ENCODE assay signal across 9 cellular contexts in genomic region chr19:12156254-12157058, GRCh38. TPM values are rescaled to one million over a fixed set of nuclear protein-coding genes. Genes with fewer than 3 reads are reported as not detected.
A peak's percentile ranks its signal among the peaks of the same experiment; 100 is the strongest.
DNase-seq lines count a peak whose midpoint lies in the region; ATAC-seq, FAIRE-seq and TF ChIP-seq lines count a peak whose summit lies in the region.
"Had no signal": no experiment of that assay in that cellular context is flagged by ENCODE, and none has a peak within 500 bp of the region (broad histone marks: within the 10 kb centered on the region; RNA-seq: fewer than 3 reads in every experiment).

TSS of gene ZNF625 (minus strand) at chr19:12156734. CDS start at chr19:12156558, 176 bp downstream.

- H3K27me3 Mint-ChIP-seq in Calu3 (ENCODE audit: unreplicated experiment): no peaks in the 10 kb centered on the region

- H3K36me3 ChIP-seq in ectodermal cell (ENCODE audit: control insufficient read depth, insufficient read depth, low read length) (peaks cover 19% of the 10 kb centered on the region), liver (ENCODE audit: control insufficient read depth in 4 of 4, insufficient read depth in 3 of 4, low read depth in 1 of 4, low read length in 3 of 4) (peaks cover 0 to 2% (median 0%) of the 10 kb centered on the region in 4 donors)

- no TSS peak for BruUV-seq in Calu3 (replicated peaks; lab: Mats Ljungman, UMichigan)

- DNase-seq in EL (peak; percentile 95), NCI-H146 treated with DMSO at 0.1 percent for 48 hours (lab: John Stamatoyannopoulos, UW; ENCODE audit: unreplicated experiment) (peak; percentile 93), Calu3 (no peak)
- peak; percentile 50 to 66 for DNase-seq in stimulated activated CD4-positive, alpha-beta T cell treated with anti-CD3 and anti-CD28 coated beads, Interleukin-2, amount 100 ng/mL, for 24 hours

- H3K4me3 ChIP-seq in ectodermal cell (ENCODE audit: insufficient read depth, low read depth, low read length) (peak within 1 kb of the TSS; percentile 82), liver (ENCODE audit: low read depth in 1 of 3, low read length in 3 of 3) (peak within 1 kb of the TSS; percentile 51 to 82 (median 65))

- H3K4me1 ChIP-seq in ectodermal cell (ENCODE audit: control insufficient read depth, insufficient read depth, low read length) (peaks cover 5% of the 10 kb centered on the region), liver (ENCODE audit: control insufficient read depth in 4 of 4, insufficient read depth in 4 of 4, low read length in 3 of 4) (peaks cover 0 to 7% (median 2%) of the 10 kb centered on the region in 4 donors)

- H3K9me3 ChIP-seq in ectodermal cell (ENCODE audit: control insufficient read depth, low read length) (no peaks in the 10 kb centered on the region), liver (ENCODE audit: control insufficient read depth in 4 of 4, low read length in 3 of 4) (peaks cover 0 to 2% (median 0%) of the 10 kb centered on the region in 4 donors)

- H3K9ac ChIP-seq in liver (ENCODE audit: low read depth in 1 of 2, low read length in 2 of 2): peak within 1 kb of the TSS; percentile 31 to 60

- H3K27me3 ChIP-seq in ectodermal cell (ENCODE audit: control insufficient read depth, insufficient read depth, low read length, poor library complexity, severe bottlenecking) (no peaks in the 10 kb centered on the region), liver (ENCODE audit: control insufficient read depth in 4 of 4, insufficient read depth in 4 of 4, low read length in 3 of 4) (no peaks in the 10 kb centered on the region)

- intact Hi-C loops in Calu3 (cut with micrococcal nuclease; ENCODE audit: unreplicated experiment): no loop called here

- H3K27ac Mint-ChIP-seq in Calu3 (ENCODE audit: unreplicated experiment): no peak within 1 kb of the TSS

- no peak within 1 kb of the TSS for H3K4me3 Mint-ChIP-seq in Calu3 (ENCODE audit: low read depth, unreplicated experiment)

- peaks cover 5% of the 10 kb centered on the region for H3K9me3 Mint-ChIP-seq in Calu3 (ENCODE audit: low read depth, unreplicated experiment)

- H3K4me1 Mint-ChIP-seq in Calu3 (ENCODE audit: low read depth, unreplicated experiment): no peaks in the 10 kb centered on the region

- peak; percentile 72 for FAIRE-seq in TTC549 (lab: Jason Lieb, UNC)
- FAIRE-seq: colon had no signal

- CTCF ChIA-PET in Calu3 (lab: Charles Lee): no interaction called here

- WGBS in ectodermal cell, 2 experiments: 0% methylated on average over 57 of the region's 57 CpGs
- WGBS in liver: 2% methylated on average over 57 of the region's 57 CpGs

- H3K27ac ChIP-seq in ectodermal cell (ENCODE audit: insufficient read depth, low read depth, low read length, poor library complexity, severe bottlenecking) (peak within 1 kb of the TSS; percentile 98), liver (ENCODE audit: low read depth in 1 of 2, low read length in 2 of 2) (peak within 1 kb of the TSS; percentile 6 to 77)

- TF ChIP-seq CTCF in liver (IDR thresholded peaks at IDR 0.05; ENCODE audit: low read depth, low read length, missing input control): no peak
- TF ChIP-seq CTCF in Calu3 (IDR thresholded peaks at IDR 0.05; ENCODE audit: unreplicated experiment): no peak

- ATAC-seq in GM21786 (IDR thresholded peaks at IDR 0.05; ENCODE audit: unreplicated experiment): peak; percentile 55

- TF ChIP-seq RAD21 in liver (IDR thresholded peaks at IDR 0.05): peak; percentile 10 to 26

- no peaks in the 10 kb centered on the region for H3K36me3 Mint-ChIP-seq in Calu3 (ENCODE audit: insufficient read depth, unreplicated experiment)

TF ChIP-seq in liver, 16 proteins besides CTCF, POLR2A, EP300 and RAD21:
- no peak for TF ChIP-seq JUND (IDR thresholded peaks at IDR 0.05)
- no peak for TF ChIP-seq FOXA1 (IDR thresholded peaks at IDR 0.05)
- peak in 1 of 2 donors; percentile 60 for TF ChIP-seq GABPA (IDR thresholded peaks at IDR 0.05 in 1 of 2, conservative IDR thresholded peaks at IDR 0.05 in 1 of 2)
- no peak for TF ChIP-seq REST (IDR thresholded peaks at IDR 0.05)
- TF ChIP-seq SP1 (IDR thresholded peaks at IDR 0.05): peak; percentile 56
- peak in 1 of 2 donors; percentile 59 for TF ChIP-seq RXRA (IDR thresholded peaks at IDR 0.05)
- TF ChIP-seq, protein P1, sequence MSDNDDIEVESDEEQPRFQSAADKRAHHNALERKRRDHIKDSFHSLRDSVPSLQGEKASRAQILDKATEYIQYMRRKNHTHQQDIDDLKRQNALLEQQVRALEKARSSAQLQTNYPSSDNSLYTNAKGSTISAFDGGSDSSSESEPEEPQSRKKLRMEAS (IDR thresholded peaks at IDR 0.05): no peak
- no peak for TF ChIP-seq HNF4G (IDR thresholded peaks at IDR 0.05)

RNA-seq across cellular contexts. Expression of gene ZNF625, which starts in this region (rescaled TPM):
- 21.1 TPM for polyA plus RNA-seq in ectodermal cell (2013, experiment 1 of 4)
- 21.4 TPM for polyA plus RNA-seq in ectodermal cell (2013, experiment 2 of 4)
- polyA plus RNA-seq in ectodermal cell (2013, experiment 3 of 4): 16.3 TPM
- polyA plus RNA-seq in ectodermal cell (2013, experiment 4 of 4): 13.6 TPM
- total RNA-seq in liver (1 to 10 TPM; 2.5 to 3.8 TPM), Calu3 (2022) (not detected in 2 replicates)
- polyA plus RNA-seq in liver: under 1 TPM in 1 of 2 donors, not detected in 1; 0.20 TPM
